Comparison of ENCODE assay signal across 8 cellular contexts in genomic region chr22:17910561-17911311, GRCh38.
DNase-seq lines count a peak whose midpoint lies in the region; ATAC-seq and TF ChIP-seq lines count a peak whose summit lies in the region.

No MANE protein-coding gene starts in this region.

- no peak overlapping the region for H3K4me3 ChIP-seq in ascending aorta

- peak overlapping the region; percentile 67 to 79 for H3K27ac ChIP-seq in ascending aorta

- TF ChIP-seq CTCF in ascending aorta (IDR thresholded peaks at IDR 0.05), result peak in 2 of 3 experiments; percentile 34 to 49

- intact Hi-C loops in ascending aorta (cut with DNase I), result loop anchor here (2.0 to 5.0 kb wide), 4 partner anchors 48 to 166 kb away; partner anchors contain the start of genes MICAL3 and PEX26
- intact Hi-C loops in left ventricle myocardium superior (cut with micrococcal nuclease), result no loop called here

- no peaks in the 10 kb centered on the region for H3K9me3 ChIP-seq in ascending aorta

- H3K27me3 ChIP-seq in ascending aorta, result no peaks in the 10 kb centered on the region

- peak; percentile 57 for DNase-seq in HPDE6-E6E7 (ENCODE audit: extremely low spot score)
- DNase-seq in ascending aorta (ENCODE audit: low spot score in 2 of 2), result peak; percentile 44 to 87
- peak; percentile 87 for DNase-seq in left ventricle myocardium superior
- DNase-seq in putamen (ENCODE audit: low spot score), result peak; percentile 85
- no peak for DNase-seq in effector CD8-positive, alpha-beta T cell (lab: John Stamatoyannopoulos, UW)
- DNase-seq in NCI-H1417 (lab: John Stamatoyannopoulos, UW), result no peak
- no peak for DNase-seq in activated CD4-positive, alpha-beta T cell treated with anti-CD3 and anti-CD28 coated beads, Interleukin-2, amount 50 U/mL, for 48 hours

- ATAC-seq in left ventricle myocardium superior (peak; percentile 89), GM19467 (IDR thresholded peaks at IDR 0.05; ENCODE audit: unreplicated experiment) (no peak)

- H3K4me1 ChIP-seq in ascending aorta, result peaks cover 3 to 23% of the 10 kb centered on the region in 2 donors

- H3K36me3 ChIP-seq in ascending aorta, result peaks cover 12 to 14% of the 10 kb centered on the region in 2 donors

Comparison
In these comparisons a context has a peak if more than half of its experiments do, and no peak if none do; other contexts are left out.
1. DNase-seq: peak in HPDE6-E6E7 (single experiment), ascending aorta (2 of 2), left ventricle myocardium superior (single experiment) and putamen (single experiment); none in effector CD8-positive, alpha-beta T cell (single experiment), NCI-H1417 (0 of 3) and activated CD4-positive, alpha-beta T cell treated with anti-CD3 and anti-CD28 coated beads, Interleukin-2, amount 50 U/mL, for 48 hours (0 of 2).